ENCODE assay signal across 9 cellular contexts in the genomic region with DNA sequence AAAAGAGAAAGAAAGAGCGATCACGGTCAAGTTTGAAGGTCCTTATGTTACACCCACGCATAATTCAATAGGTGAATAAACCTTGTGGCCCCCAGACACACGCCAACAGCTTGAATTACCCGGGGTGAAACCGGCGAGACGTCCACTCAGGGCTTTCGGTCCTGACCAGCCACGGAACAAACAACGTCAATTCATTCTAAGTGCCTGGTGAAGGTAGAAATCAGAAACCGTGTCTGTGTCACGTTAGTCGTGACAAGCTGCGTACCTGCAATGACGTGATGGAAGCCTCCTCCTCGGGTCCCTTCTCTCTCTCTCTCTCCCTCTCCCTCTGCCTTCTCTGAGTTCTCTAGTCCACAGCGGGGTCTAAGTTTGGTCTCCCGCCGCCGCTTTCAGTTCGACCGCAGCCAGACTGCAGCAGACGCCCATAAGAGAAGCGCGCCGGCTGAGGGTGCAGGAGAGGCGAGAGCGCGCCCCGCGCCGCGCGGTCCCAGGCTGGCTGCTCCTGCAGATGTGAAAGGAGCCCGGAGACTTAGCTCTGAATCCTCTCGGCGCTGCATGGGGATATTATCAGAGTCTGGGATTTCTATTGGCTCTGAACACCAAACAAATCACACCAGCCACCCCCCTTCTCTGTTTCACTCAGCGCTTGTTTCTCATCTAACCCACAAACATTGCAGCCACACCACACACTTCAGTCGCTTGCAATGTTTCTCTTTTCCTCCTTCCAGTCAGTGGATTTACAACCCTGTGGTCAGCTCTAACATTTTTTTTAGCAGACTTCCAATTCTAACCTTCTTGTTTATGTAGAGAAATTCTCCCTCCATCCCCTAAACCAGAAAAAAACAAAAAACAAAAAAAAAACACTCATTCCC. TPM values are rescaled to one million over a fixed set of nuclear protein-coding genes. Genes with fewer than 3 reads are reported as not detected.
A peak's percentile ranks its signal among the peaks of the same experiment; 100 is the strongest.
DNase-seq lines count a peak whose midpoint lies in the region; ATAC-seq, FAIRE-seq and TF ChIP-seq lines count a peak whose summit lies in the region.
"Had no signal": no experiment of that assay in that cellular context is flagged by ENCODE, and none has a peak within 500 bp of the region (broad histone marks: within the 10 kb centered on the region; RNA-seq: fewer than 3 reads in every experiment).

A gene (minus strand): TSS at position 537 of the 872 bp plus-strand sequence. CDS start 118,680 bp downstream, outside the sequence.

- H3K4me1 Mint-ChIP-seq in chondrocyte (ENCODE audit: low read depth) = peaks cover 14% of the 10 kb centered on the region

- H3K27ac ChIP-seq in VCaP (peak within 1 kb of the TSS; percentile 73), HepG2 (ENCODE audit: extremely low read length, insufficient read depth, low read length) (no peak within 1 kb of the TSS)

- peak within 1 kb of the TSS; percentile 86 for H3K4me2 ChIP-seq in HepG2 (ENCODE audit: low read depth, low read length)

- H3K36me3 Mint-ChIP-seq in chondrocyte (ENCODE audit: low read depth) = no peaks in the 10 kb centered on the region

- no peak for TF ChIP-seq CTCF in VCaP (conservative IDR thresholded peaks at IDR 0.05)
- TF ChIP-seq CTCF in chondrocyte (IDR thresholded peaks at IDR 0.05) = no peak
- no peak for TF ChIP-seq CTCF in HepG2 (CRISPR knock-in tag; IDR thresholded peaks at IDR 0.05)

- H3K4me3 ChIP-seq in HepG2 (replicated peaks in 1 of 3; ENCODE audit: insufficient read depth in 1 of 3, low read depth in 2 of 3, low read length in 3 of 3) = peak within 1 kb of the TSS; percentile 49 to 70 (median 57)

- H3K9ac ChIP-seq in HepG2 (ENCODE audit: insufficient read depth, low read depth, low read length) = no peak within 1 kb of the TSS

- CTCF ChIA-PET in HepG2 (lab: Yijun Ruan, JAX; ENCODE audit: low intra/inter-chr PET ratio, low total read pairs) = no interaction called here

- intact Hi-C loops in HepG2 (cut with micrococcal nuclease; ENCODE audit: unreplicated experiment) = no loop called here

- no peak for FAIRE-seq in HepG2 (lab: Jason Lieb, UNC)
- FAIRE-seq: colon had no signal

- H3K4me3 Mint-ChIP-seq in chondrocyte (ENCODE audit: unreplicated experiment) = peak within 1 kb of the TSS; percentile 93

- H3K27me3 ChIP-seq in HepG2 (ENCODE audit: control insufficient read depth in 1 of 2, insufficient read depth in 2 of 2, low read length in 2 of 2) = peaks cover 0 to 22% of the 10 kb centered on the region in 2 experiments; a peak in 4 of 5 replicates

- no peak within 1 kb of the TSS for H3K27ac Mint-ChIP-seq in chondrocyte (ENCODE audit: unreplicated experiment)

- H4K20me1 ChIP-seq in HepG2 (ENCODE audit: insufficient read depth, low read length) = no peaks in the 10 kb centered on the region

- no peak for TF ChIP-seq POLR2A in HepG2 (IDR thresholded peaks at IDR 0.05; ENCODE audit: insufficient read depth in 1 of 2, low read depth in 2 of 2, low read length in 2 of 2)

- in situ Hi-C loops in HepG2 (cut with HindIII; ENCODE audit: extremely low pct_ligation_motif_present, low pct_unique_long_range_greater_than_20kb) = no loop called here

- peaks cover 16% of the 10 kb centered on the region for H3K4me1 ChIP-seq in HepG2 (ENCODE audit: insufficient read depth, low read length)

- no peaks in the 10 kb centered on the region for H3K9me3 Mint-ChIP-seq in chondrocyte (ENCODE audit: low read depth)

- H3K79me2 ChIP-seq in HepG2 (ENCODE audit: insufficient read depth, low read length) = no peaks in the 10 kb centered on the region

- POLR2A ChIA-PET in HepG2 (lab: Yijun Ruan, JAX) = no interaction called here

- H3K9me3 ChIP-seq in HepG2 (ENCODE audit: low read length) = no peaks in the 10 kb centered on the region

- peak; percentile 74 for DNase-seq in Daoy (ENCODE audit: low read depth)
- peak; percentile 20 for DNase-seq in HuH-7.5 (ENCODE audit: low spot score)
- no peak for DNase-seq in chondrocyte (ENCODE audit: low spot score)
- DNase-seq in HepG2 (ENCODE audit: low spot score) = no peak
- DNase-seq in stimulated activated CD4-positive, alpha-beta T cell treated with anti-CD3 and anti-CD28 coated beads, Interleukin-2, amount 100 ng/mL, for 48 hours = peak; percentile 11 to 16
- DNase-seq in DMS153 (lab: John Stamatoyannopoulos, UW) = no peak

- ATAC-seq in GM21619 (IDR thresholded peaks at IDR 0.05; ENCODE audit: unreplicated experiment) (peak; percentile 87), HepG2 (peak; percentile 95)

- H3K36me3 ChIP-seq in HepG2 (replicated peaks in 1 of 2; ENCODE audit: control insufficient read depth in 1 of 2, insufficient read depth in 2 of 2, low read length in 2 of 2) = no peaks in the 10 kb centered on the region

- H3K27me3 Mint-ChIP-seq in chondrocyte (ENCODE audit: low read depth) = peaks cover 22% of the 10 kb centered on the region

- TF ChIP-seq EP300 in HepG2 (IDR thresholded peaks at IDR 0.05; ENCODE audit: low read depth in 2 of 2, low read length in 2 of 2) = no peak
- no peak for TF ChIP-seq EP300 in HepG2 (CRISPR knock-in tag; IDR thresholded peaks at IDR 0.05; ENCODE audit: borderline replicate concordance)

- 2% methylated on average over 24 of the region's 40 CpGs for WGBS in HepG2 (ENCODE audit: low lambda C conversion rate)

- no peak for TF ChIP-seq RAD21 in HepG2 (CRISPR knock-in tag; IDR thresholded peaks at IDR 0.05)

- no TSS peak for BruUV-seq in HepG2 (replicated peaks; lab: Mats Ljungman, UMichigan)

- H2AFZ ChIP-seq in HepG2 (ENCODE audit: low read length) = peak within 1 kb of the TSS; percentile 55

TF ChIP-seq in HepG2, 621 proteins besides CTCF, POLR2A, EP300 and RAD21 (continues in another document):
- TF ChIP-seq, protein P1, sequence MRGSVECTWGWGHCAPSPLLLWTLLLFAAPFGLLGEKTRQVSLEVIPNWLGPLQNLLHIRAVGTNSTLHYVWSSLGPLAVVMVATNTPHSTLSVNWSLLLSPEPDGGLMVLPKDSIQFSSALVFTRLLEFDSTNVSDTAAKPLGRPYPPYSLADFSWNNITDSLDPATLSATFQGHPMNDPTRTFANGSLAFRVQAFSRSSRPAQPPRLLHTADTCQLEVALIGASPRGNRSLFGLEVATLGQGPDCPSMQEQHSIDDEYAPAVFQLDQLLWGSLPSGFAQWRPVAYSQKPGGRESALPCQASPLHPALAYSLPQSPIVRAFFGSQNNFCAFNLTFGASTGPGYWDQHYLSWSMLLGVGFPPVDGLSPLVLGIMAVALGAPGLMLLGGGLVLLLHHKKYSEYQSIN (CRISPR knock-in tag; IDR thresholded peaks at IDR 0.05; ENCODE audit: borderline replicate concordance) = no peak
- TF ChIP-seq FOXP1 (IDR thresholded peaks at IDR 0.05) (no peak), FOXP1 (CRISPR knock-in tag; IDR thresholded peaks at IDR 0.05) (no peak), PPARG (CRISPR knock-in tag; conservative IDR thresholded peaks at IDR 0.05) (no peak)
- TF ChIP-seq, protein P2, sequence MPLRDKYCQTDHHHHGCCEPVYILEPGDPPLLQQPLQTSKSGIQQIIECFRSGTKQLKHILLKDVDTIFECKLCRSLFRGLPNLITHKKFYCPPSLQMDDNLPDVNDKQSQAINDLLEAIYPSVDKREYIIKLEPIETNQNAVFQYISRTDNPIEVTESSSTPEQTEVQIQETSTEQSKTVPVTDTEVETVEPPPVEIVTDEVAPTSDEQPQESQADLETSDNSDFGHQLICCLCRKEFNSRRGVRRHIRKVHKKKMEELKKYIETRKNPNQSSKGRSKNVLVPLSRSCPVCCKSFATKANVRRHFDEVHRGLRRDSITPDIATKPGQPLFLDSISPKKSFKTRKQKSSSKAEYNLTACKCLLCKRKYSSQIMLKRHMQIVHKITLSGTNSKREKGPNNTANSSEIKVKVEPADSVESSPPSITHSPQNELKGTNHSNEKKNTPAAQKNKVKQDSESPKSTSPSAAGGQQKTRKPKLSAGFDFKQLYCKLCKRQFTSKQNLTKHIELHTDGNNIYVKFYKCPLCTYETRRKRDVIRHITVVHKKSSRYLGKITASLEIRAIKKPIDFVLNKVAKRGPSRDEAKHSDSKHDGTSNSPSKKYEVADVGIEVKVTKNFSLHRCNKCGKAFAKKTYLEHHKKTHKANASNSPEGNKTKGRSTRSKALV (CRISPR knock-in tag; IDR thresholded peaks at IDR 0.05) = 0 out of 2 replicates have a peak, but pooled peaks have one; percentile 48
- TF ChIP-seq, protein P3, sequence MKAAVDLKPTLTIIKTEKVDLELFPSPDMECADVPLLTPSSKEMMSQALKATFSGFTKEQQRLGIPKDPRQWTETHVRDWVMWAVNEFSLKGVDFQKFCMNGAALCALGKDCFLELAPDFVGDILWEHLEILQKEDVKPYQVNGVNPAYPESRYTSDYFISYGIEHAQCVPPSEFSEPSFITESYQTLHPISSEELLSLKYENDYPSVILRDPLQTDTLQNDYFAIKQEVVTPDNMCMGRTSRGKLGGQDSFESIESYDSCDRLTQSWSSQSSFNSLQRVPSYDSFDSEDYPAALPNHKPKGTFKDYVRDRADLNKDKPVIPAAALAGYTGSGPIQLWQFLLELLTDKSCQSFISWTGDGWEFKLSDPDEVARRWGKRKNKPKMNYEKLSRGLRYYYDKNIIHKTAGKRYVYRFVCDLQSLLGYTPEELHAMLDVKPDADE (CRISPR knock-in tag; IDR thresholded peaks at IDR 0.05) = no peak

RNA-seq across cellular contexts. Expression of the gene that starts here (rescaled TPM):
- total RNA-seq in Daoy (2014; rRNA removed; shearing (Covaris generic)) = not detected in 2 replicates
- 0.05 to 0.53 TPM (median 0.13 TPM) in 3 replicates for total RNA-seq in chondrocyte
- not detected in 2 replicates for total RNA-seq in HepG2 (2016; rRNA removed; fragmentation: Illumina TruSeq; extraction: Trizol)
- not detected in 2 replicates for total RNA-seq in HepG2 (2016; cell fraction: cytosol; rRNA removed; fragmentation: Illumina TruSeq; extraction: Trizol; ENCODE audit: low read depth)
- total RNA-seq in HepG2 (2016; cell fraction: insoluble cytoplasmic fraction; rRNA removed; fragmentation: Illumina TruSeq; extraction: Trizol) = not detected in 2 replicates
- not detected in 2 replicates for total RNA-seq in HepG2 (2016; cell fraction: membrane; rRNA removed; fragmentation: Illumina TruSeq; extraction: Trizol)
- not detected in 2 replicates for total RNA-seq in HepG2 (2016; cell fraction: nucleus; rRNA removed; fragmentation: Illumina TruSeq; extraction: Trizol)
- 0.07 and 0.10 TPM in 2 replicates for polyA plus RNA-seq in HepG2 (2011; rRNA removed)
- polyA plus RNA-seq in HepG2 (2011; cell fraction: cytosol; rRNA removed) = 0.04 and 0.08 TPM in 2 replicates
- polyA plus RNA-seq in HepG2 (2011; cell fraction: nucleus; rRNA removed) = 0.03 and 0.12 TPM in 2 replicates
- 0.44 and 2.0 TPM in 2 replicates for polyA plus RNA-seq in HepG2 (2012)
- polyA plus RNA-seq in HepG2 (2016; cell fraction: cytosol; fragmentation: Illumina TruSeq; extraction: Trizol; ENCODE audit: low read depth) = not detected in 2 replicates
- polyA plus RNA-seq in HepG2 (2016; cell fraction: insoluble cytoplasmic fraction; fragmentation: Illumina TruSeq; extraction: Trizol; ENCODE audit: low read depth) = not detected in 2 replicates
- not detected in 2 replicates for polyA plus RNA-seq in HepG2 (2016; cell fraction: membrane; fragmentation: Illumina TruSeq; extraction: Trizol; ENCODE audit: low read depth)
- polyA plus RNA-seq in HepG2 (2016; cell fraction: nucleus; fragmentation: Illumina TruSeq; extraction: Trizol; ENCODE audit: insufficient read depth, low read depth) = not detected in 2 replicates
- 0.06 TPM in 1 of 2 replicates, not detected in the other for polyA minus RNA-seq in HepG2 (2011; rRNA and poly(A)+ RNA removed; ENCODE audit: low replicate concordance)
- polyA minus RNA-seq in HepG2 (2011; cell fraction: cytosol; rRNA and poly(A)+ RNA removed) = not detected in 2 replicates
- polyA minus RNA-seq in HepG2 (2011; cell fraction: nucleus; rRNA and poly(A)+ RNA removed) = not detected in 2 replicates

Comparison
In these comparisons a context has a peak if more than half of its experiments do, and no peak if none do; other contexts are left out.
1. Peak in DNase-seq in Daoy; RNA of the gene not detected or under 1 TPM.
2. DNase-seq: peak in HuH-7.5 (single experiment) and stimulated activated CD4-positive, alpha-beta T cell treated with anti-CD3 and anti-CD28 coated beads, Interleukin-2, amount 100 ng/mL, for 48 hours (2 of 2); none in chondrocyte (single experiment), HepG2 (single experiment) and DMS153 (single experiment).